21 cellular contexts compared by ENCODE assay signal in the genomic region with DNA sequence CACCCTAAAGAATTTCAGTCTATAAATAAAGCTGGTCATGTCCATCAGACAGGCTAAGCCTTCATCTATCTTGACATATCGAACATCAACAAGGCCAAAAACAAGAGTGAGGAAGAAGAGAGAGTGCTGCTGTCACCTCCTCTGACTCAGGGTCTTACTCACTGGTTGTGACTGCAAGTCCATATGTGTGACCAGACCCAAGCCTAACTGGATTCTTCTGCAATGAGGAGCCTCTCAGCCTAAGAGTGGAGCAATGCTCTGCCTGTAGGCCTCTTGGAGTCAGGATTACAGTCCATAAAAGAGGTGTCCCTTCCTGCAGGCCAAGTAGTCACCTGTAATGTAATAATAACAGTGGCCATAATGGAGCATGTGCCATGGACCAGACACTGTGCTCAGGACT.
DNase-seq lines count a peak whose midpoint lies in the region; ATAC-seq and TF ChIP-seq lines count a peak whose summit lies in the region.
"Had no signal": no experiment of that assay in that cellular context is flagged by ENCODE, and none has a peak within 500 bp of the region (broad histone marks: within the 10 kb centered on the region; RNA-seq: fewer than 3 reads in every experiment).

No MANE protein-coding gene starts in this region.

- no peaks in the 10 kb centered on the region for H3K36me3 Mint-ChIP-seq in activated CD8-positive, alpha-beta T cell treated with anti-CD3 and anti-CD28 coated beads, Interleukin-2, amount 10 ng/mL, durations not matched to agents 7 days and 5 days (ENCODE audit: low read depth)
- H3K36me3 Mint-ChIP-seq: CD14-positive monocyte, IgD-negative memory B cell, T-cell had no signal

- CTCF ChIA-PET in activated CD8-positive, alpha-beta T cell treated with anti-CD3 and anti-CD28 coated beads, Interleukin-2, amount 10 ng/mL, durations not matched to agents 7 days and 5 days (lab: Charles Lee), result no interaction called here

- no peak overlapping the region for H3K27ac ChIP-seq in esophagus muscularis mucosa (replicated peaks in 1 of 4)
- H3K27ac ChIP-seq: SK-N-MC had no signal

- H3K4me3 Mint-ChIP-seq in activated CD8-positive, alpha-beta T cell treated with anti-CD3 and anti-CD28 coated beads, Interleukin-2, amount 10 ng/mL, durations not matched to agents 7 days and 5 days, result no peak overlapping the region
- H3K4me3 Mint-ChIP-seq: CD14-positive monocyte, IgD-negative memory B cell, T-cell had no signal

- 100% methylated on average over 1 of the region's 1 CpG for WGBS in esophagus muscularis mucosa

- no peaks in the 10 kb centered on the region for H3K9me3 ChIP-seq in esophagus muscularis mucosa
- H3K9me3 ChIP-seq: MG63 had no signal

- no peaks in the 10 kb centered on the region for H3K27me3 ChIP-seq in esophagus muscularis mucosa
- H3K27me3 ChIP-seq: MG63 had no signal

- DNase-seq in ELR (ENCODE audit: low read depth) (peak; percentile 17), M059J (ENCODE audit: low read depth) (peak; percentile 2), esophagus muscularis mucosa (ENCODE audit: extremely low spot score) (peak; percentile 79), HK-2 (ENCODE audit: unreplicated experiment) (no peak), NCI-H748 treated with DMSO at 0.1 percent for 48 hours (lab: John Stamatoyannopoulos, UW) (no peak), NCI-H1417 treated with DMSO at 0.1 percent for 48 hours (lab: John Stamatoyannopoulos, UW) (no peak)
- DNase-seq in activated CD8-positive, alpha-beta T cell treated with anti-CD3 and anti-CD28 coated beads, Interleukin-2, amount 10 ng/mL, durations not matched to agents 7 days and 5 days, result no peak
- DNase-seq: DND-41, GOT3, Karpas-422, MG63, NCI-H1092, NCI-H2081, NCI-H2171 treated with DMSO at 0.1 percent for 48 hours, NCI-H446 treated with DMSO at 0.1 percent for 48 hours, NCI-H69, Right ventricle myocardium superior, T-cell had no signal

- no peaks in the 10 kb centered on the region for H3K36me3 ChIP-seq in esophagus muscularis mucosa
- H3K36me3 ChIP-seq: MG63 had no signal

- TF ChIP-seq EP300 in esophagus muscularis mucosa (IDR thresholded peaks at IDR 0.05), result no peak

- no peaks in the 10 kb centered on the region for H3K4me1 Mint-ChIP-seq in activated CD8-positive, alpha-beta T cell treated with anti-CD3 and anti-CD28 coated beads, Interleukin-2, amount 10 ng/mL, durations not matched to agents 7 days and 5 days (ENCODE audit: low read depth)
- H3K4me1 Mint-ChIP-seq: CD14-positive monocyte, IgD-negative memory B cell, T-cell had no signal

- no peak for ATAC-seq in activated CD8-positive, alpha-beta T cell treated with anti-CD3 and anti-CD28 coated beads, Interleukin-2, amount 10 ng/mL, durations not matched to agents 7 days and 5 days
- ATAC-seq: T-cell had no signal

- peaks cover 0 to 8% (median 3%) of the 10 kb centered on the region in 4 donors for H3K4me1 ChIP-seq in esophagus muscularis mucosa

- POLR2A ChIA-PET in activated CD8-positive, alpha-beta T cell treated with anti-CD3 and anti-CD28 coated beads, Interleukin-2, amount 10 ng/mL, durations not matched to agents 7 days and 5 days (lab: Charles Lee), result no interaction called here

- no peak overlapping the region for H3K4me3 ChIP-seq in esophagus muscularis mucosa
- H3K4me3 ChIP-seq: MG63, SK-N-MC had no signal

- intact Hi-C loops in esophagus muscularis mucosa (cut with DNase I), result no loop called here

- H3K27me3 Mint-ChIP-seq in activated CD8-positive, alpha-beta T cell treated with anti-CD3 and anti-CD28 coated beads, Interleukin-2, amount 10 ng/mL, durations not matched to agents 7 days and 5 days (ENCODE audit: low read depth), result peaks cover 5% of the 10 kb centered on the region

- no peak overlapping the region for H3K27ac Mint-ChIP-seq in activated CD8-positive, alpha-beta T cell treated with anti-CD3 and anti-CD28 coated beads, Interleukin-2, amount 10 ng/mL, durations not matched to agents 7 days and 5 days
- H3K27ac Mint-ChIP-seq: CD14-positive monocyte, IgD-negative memory B cell, T-cell had no signal

- TF ChIP-seq POLR2A in esophagus muscularis mucosa (IDR thresholded peaks at IDR 0.05; ENCODE audit: low read depth), result no peak

- no peak for TF ChIP-seq CTCF in esophagus muscularis mucosa (IDR thresholded peaks at IDR 0.05)

- no peaks in the 10 kb centered on the region for H3K9me3 Mint-ChIP-seq in activated CD8-positive, alpha-beta T cell treated with anti-CD3 and anti-CD28 coated beads, Interleukin-2, amount 10 ng/mL, durations not matched to agents 7 days and 5 days (ENCODE audit: insufficient read depth)
- H3K9me3 Mint-ChIP-seq: IgD-negative memory B cell, T-cell had no signal

Comparison
In these comparisons a context has a peak if more than half of its experiments do, and no peak if none do; other contexts are left out.
1. DNase-seq: peak in ELR (single experiment), M059J (single experiment) and esophagus muscularis mucosa (single experiment); none in HK-2 (single experiment), activated CD8-positive, alpha-beta T cell treated with anti-CD3 and anti-CD28 coated beads, Interleukin-2, amount 10 ng/mL, durations not matched to agents 7 days and 5 days (single experiment), NCI-H748 treated with DMSO at 0.1 percent for 48 hours (single experiment) and NCI-H1417 treated with DMSO at 0.1 percent for 48 hours (single experiment).